In the genomic region with DNA sequence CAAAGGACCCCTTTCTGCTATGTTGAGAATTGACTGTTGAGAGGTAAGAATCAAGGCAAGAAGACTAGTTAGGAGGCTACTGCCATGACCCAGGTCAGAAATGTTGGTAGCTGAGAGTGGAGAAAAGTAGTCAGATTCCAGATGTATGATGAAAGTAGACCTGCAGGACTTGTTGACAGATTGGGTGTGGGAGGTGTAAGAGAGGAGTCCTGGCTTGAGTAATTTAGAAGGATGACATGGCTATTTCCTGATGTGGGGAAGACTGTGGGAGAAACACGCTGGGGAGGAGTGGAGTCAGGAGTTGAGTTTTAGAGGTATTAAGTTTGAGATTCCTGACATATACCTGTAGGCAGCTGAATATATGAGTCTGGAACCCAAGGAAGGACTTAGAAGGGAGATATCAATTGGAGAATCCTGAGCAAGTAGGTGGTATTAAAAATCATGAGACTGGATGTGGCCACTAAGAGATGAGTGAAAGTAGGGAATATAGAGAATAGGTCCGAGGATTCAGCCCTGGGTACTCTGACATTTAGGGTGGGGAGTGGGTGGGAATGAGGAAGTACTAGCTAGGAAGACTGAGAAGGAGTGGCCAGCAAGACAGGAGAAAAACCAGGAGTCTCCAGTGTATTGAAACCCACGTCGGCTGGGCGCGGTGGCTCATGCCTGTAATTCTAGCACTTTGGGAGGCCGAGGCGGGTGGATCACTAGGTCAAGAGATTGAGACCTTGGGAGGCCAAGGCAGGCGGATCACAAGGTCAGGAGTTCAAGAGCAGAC, we compare ENCODE assay signal across 1 cellular context.
TF ChIP-seq lines count a peak whose summit lies in the region.

No MANE protein-coding gene starts in this region.

TF ChIP-seq in HepG2, 621 proteins besides CTCF, POLR2A, EP300 and RAD21:
- TF ChIP-seq SP2 (CRISPR knock-in tag; IDR thresholded peaks at IDR 0.05) (no peak), NFE2L2 (IDR thresholded peaks at IDR 0.05; ENCODE audit: low read length) (peak; percentile 62; the same call in 1 of the 2 replicates)
